ENCODE assay signal across 26 cellular contexts in the genomic region with DNA sequence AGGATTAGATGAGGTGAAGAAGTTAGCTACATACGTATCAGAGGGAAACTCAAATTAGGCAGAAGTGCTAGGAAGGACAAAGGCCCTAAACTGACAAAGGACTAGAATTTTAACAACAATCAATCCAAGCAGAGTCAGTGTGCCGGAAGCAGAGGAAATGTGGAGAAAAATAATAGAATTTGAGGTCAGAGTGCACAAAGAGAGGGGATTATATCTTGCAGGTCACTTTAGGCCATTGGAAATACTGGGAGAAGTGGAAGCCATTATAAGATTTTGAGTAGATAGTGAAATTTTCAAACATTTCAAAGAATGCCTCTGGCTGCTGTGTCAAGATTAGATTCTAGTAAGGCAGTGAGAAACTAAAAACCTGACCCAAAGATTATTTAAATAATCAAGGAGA.
"Had no signal": no experiment of that assay in that cellular context is flagged by ENCODE, and none has a peak within 500 bp of the region (broad histone marks: within the 10 kb centered on the region; RNA-seq: fewer than 3 reads in every experiment).

No MANE protein-coding gene starts in this region.

- H3K27me3 Mint-ChIP-seq: activated naive CD8-positive, alpha-beta T cell treated with anti-CD3 and anti-CD28 coated beads, Interleukin-2, amount 50 U/mL, for 24 hours; central memory CD8-positive, alpha-beta T cell; T-helper 17 cell had no signal

- H3K27me3 ChIP-seq: Peyer's patch, SJSA1 had no signal

- H3K4me1 Mint-ChIP-seq: activated naive CD8-positive, alpha-beta T cell treated with anti-CD3 and anti-CD28 coated beads, Interleukin-2, amount 50 U/mL, for 24 hours; brain; central memory CD8-positive, alpha-beta T cell; T-helper 17 cell had no signal

- H3K4me3 Mint-ChIP-seq: activated CD8-positive, alpha-beta T cell treated with anti-CD3 and anti-CD28 coated beads, Interleukin-2, amount 10 ng/mL, durations not matched to agents 7 days and 5 days; activated naive CD8-positive, alpha-beta T cell treated with anti-CD3 and anti-CD28 coated beads, Interleukin-2, amount 50 U/mL, for 24 hours; brain; central memory CD8-positive, alpha-beta T cell; T-helper 17 cell had no signal

- H3K4me1 ChIP-seq: Peyer's patch, SJSA1 had no signal

- H3K27ac ChIP-seq: Peyer's patch, RWPE1, SJSA1 had no signal

- H3K36me3 Mint-ChIP-seq: activated naive CD4-positive, alpha-beta T cell treated with anti-CD3 and anti-CD28 coated beads, Interleukin-2, amount 50 U/mL, for 72 hours; brain had no signal

- H3K4me3 ChIP-seq: Peyer's patch, SJSA1 had no signal

- DNase-seq: activated CD4-positive, alpha-beta T cell treated with anti-CD3 and anti-CD28 coated beads for 48 hours; activated CD4-positive, alpha-beta T cell treated with anti-CD3 and anti-CD28 coated beads, Interleukin-2, amount 50 U/mL, for 4 hours; activated CD8-positive, alpha-beta memory T cell treated with anti-CD3 and anti-CD28 coated beads, Interleukin-2, amount 50 U/mL, for 48 hours; activated CD8-positive, alpha-beta T cell treated with anti-CD3 and anti-CD28 coated beads, Interleukin-2, amount 10 ng/mL, durations not matched to agents 7 days and 5 days; activated naive CD4-positive, alpha-beta T cell treated with Interleukin-2 at 50 U/mL for 16 hours; activated naive CD8-positive, alpha-beta T cell treated with anti-CD3 and anti-CD28 coated beads, Interleukin-2, amount 50 U/mL, for 24 hours; activated T-cell treated with anti-CD3 and anti-CD28 coated beads, Interleukin-2, amount 50 U/mL, for 1 hour; amniotic stem cell; Karpas-422; NCI-H1092; NCI-H1417 treated with DMSO at 0.1 percent for 48 hours; NCI-H1694; NCI-H2029; NCI-H2107; NCI-H510A; NK-92 treated with Interleukin-12 subunit alpha and Interleukin-12 subunit beta, amount 100 ng/mL, for 24 hours; Peyer's patch; Right ventricle myocardium superior; T-helper 17 cell; T-helper 9 cell had no signal

- H3K27ac Mint-ChIP-seq: activated CD8-positive, alpha-beta T cell treated with anti-CD3 and anti-CD28 coated beads, Interleukin-2, amount 10 ng/mL, durations not matched to agents 7 days and 5 days; activated naive CD4-positive, alpha-beta T cell treated with anti-CD3 and anti-CD28 coated beads, Interleukin-2, amount 50 U/mL, for 72 hours; activated naive CD8-positive, alpha-beta T cell treated with anti-CD3 and anti-CD28 coated beads, Interleukin-2, amount 50 U/mL, for 24 hours; brain; T-helper 17 cell had no signal

- ATAC-seq: activated CD4-positive, CD25-positive, alpha-beta regulatory T cell treated with anti-CD3 and anti-CD28 coated beads, Interleukin-2, amount 50 U/mL, for 24 hours; activated CD8-positive, alpha-beta T cell treated with anti-CD3 and anti-CD28 coated beads, Interleukin-2, amount 10 ng/mL, durations not matched to agents 7 days and 5 days; activated naive CD4-positive, alpha-beta T cell treated with anti-CD3 and anti-CD28 coated beads, Interleukin-2, amount 50 U/mL, for 72 hours; activated naive CD8-positive, alpha-beta T cell treated with anti-CD3 and anti-CD28 coated beads, Interleukin-2, amount 50 U/mL, for 24 hours; T-helper 17 cell had no signal

- H3K9me3 ChIP-seq: Peyer's patch, SJSA1 had no signal

- H3K36me3 ChIP-seq: Peyer's patch, SJSA1 had no signal
